ENCODE assay signal across 33 cellular contexts in the genomic region with DNA sequence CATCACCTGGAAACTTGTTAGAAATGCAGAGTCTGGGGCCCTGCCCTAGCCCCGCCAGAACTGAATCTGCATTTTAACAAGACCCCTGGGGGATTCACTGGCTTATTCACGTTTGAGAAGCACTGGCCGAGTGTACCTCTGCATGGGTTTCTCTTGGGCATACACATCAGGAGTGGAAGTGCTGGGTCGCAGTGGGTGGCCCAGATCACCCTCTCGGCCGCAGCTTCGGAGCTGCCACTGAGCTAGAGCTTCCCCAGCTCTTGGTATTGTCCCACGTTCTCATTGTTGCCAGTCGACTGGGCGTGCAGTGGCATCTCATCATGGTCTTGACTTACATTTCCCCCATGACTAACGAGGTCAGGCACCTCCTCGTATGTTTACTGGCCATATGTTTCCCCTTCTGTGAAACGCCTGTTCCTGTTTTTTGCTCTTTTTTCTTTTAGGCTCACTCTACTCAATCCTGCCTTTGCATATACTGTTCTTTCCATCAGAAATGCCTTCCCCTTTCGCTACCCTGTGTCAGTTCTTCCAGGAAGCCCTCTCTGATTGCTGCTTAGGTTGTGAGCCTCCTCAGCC. TPM values are rescaled to one million over a fixed set of nuclear protein-coding genes. Genes with fewer than 3 reads are reported as not detected.
DNase-seq lines count a peak whose midpoint lies in the region; ATAC-seq and TF ChIP-seq lines count a peak whose summit lies in the region.
"Had no signal": no experiment of that assay in that cellular context is flagged by ENCODE, and none has a peak within 500 bp of the region (broad histone marks: within the 10 kb centered on the region; RNA-seq: fewer than 3 reads in every experiment).

No MANE protein-coding gene starts in this region.

- H3K4me1 Mint-ChIP-seq in natural killer cell treated with Interleukin-12 subunit alpha and Interleukin-12 subunit beta and Interleukin-15 and Interleukin-18, amount 100 ng/mL, for 72 hours (ENCODE audit: low read depth in 2 of 2), result peaks cover 0 to 3% of the 10 kb centered on the region in 2 donors
- H3K4me1 Mint-ChIP-seq in type B pancreatic cell (ENCODE audit: unreplicated experiment), result peaks cover 9% of the 10 kb centered on the region

- DNase-seq in SIG-M5 treated with dmso at 0.1 percent for 504 hours (lab: John Stamatoyannopoulos, UW; ENCODE audit: unreplicated experiment), result peak; percentile 37
- DNase-seq in SIG-M5 (lab: John Stamatoyannopoulos, UW), result no peak
- peak; percentile 22 for DNase-seq in NCI-H2171 (lab: John Stamatoyannopoulos, UW)
- peak; percentile 23 for DNase-seq in glomerular endothelial cell (ENCODE audit: extremely low read depth, low read depth, low spot score)
- DNase-seq in upper lobe of right lung, result peak; percentile 49
- no peak for DNase-seq in natural killer cell treated with Interleukin-12 subunit alpha and Interleukin-12 subunit beta and Interleukin-15 and Interleukin-18, amount 100 ng/mL, for 72 hours (ENCODE audit: low spot score)
- no peak for DNase-seq in UCSD-AML1 (lab: John Stamatoyannopoulos, UW; ENCODE audit: unreplicated experiment)
- DNase-seq in type B pancreatic cell (ENCODE audit: extremely low spot score, unreplicated experiment), result no peak
- DNase-seq: activated CD4-positive, alpha-beta T cell treated with anti-CD3 and anti-CD28 coated beads, Interleukin-2, amount 10 ng/mL, durations not matched to agents 7 days and 5 days; activated effector memory CD4-positive, alpha-beta T cell treated with Interleukin-2 at 50 U/mL for 16 hours; activated T-cell treated with anti-CD3 and anti-CD28 coated beads, Interleukin-2, amount 50 U/mL, for 1 hour; amygdala; brain microvascular endothelial cell; Caco-2; cerebellar nuclear complex; DND-41; dorsolateral prefrontal cortex; foreskin melanocyte; GM23248; IMR-90; lower lobe of right lung; NCI-H1417 treated with DMSO at 0.1 percent for 48 hours; NCI-H446; nephron progenitor cell; ovary; small intestine; stimulated activated naive CD4-positive, alpha-beta T cell; SW 1271 had no signal

- peaks cover 33 to 46% of the 10 kb centered on the region in 2 donors for H3K27me3 Mint-ChIP-seq in natural killer cell treated with Interleukin-12 subunit alpha and Interleukin-12 subunit beta and Interleukin-15 and Interleukin-18, amount 100 ng/mL, for 72 hours
- peaks cover 86% of the 10 kb centered on the region for H3K27me3 Mint-ChIP-seq in type B pancreatic cell

- TF ChIP-seq CTCF in upper lobe of right lung (IDR thresholded peaks at IDR 0.05) (no peak), type B pancreatic cell (conservative IDR thresholded peaks at IDR 0.05) (no peak)

- H3K9me3 ChIP-seq in upper lobe of right lung, result no peaks in the 10 kb centered on the region
- H3K9me3 ChIP-seq: Caco-2, lower lobe of right lung, ovary, suprapubic skin had no signal

- ATAC-seq in upper lobe of right lung, result no peak
- ATAC-seq in natural killer cell treated with Interleukin-12 subunit alpha and Interleukin-12 subunit beta and Interleukin-15 and Interleukin-18, amount 100 ng/mL, for 72 hours, result no peak
- ATAC-seq: activated naive CD4-positive, alpha-beta T cell treated with anti-CD3 and anti-CD28 coated beads, Interleukin-2, amount 50 U/mL, for 72 hours; lower lobe of right lung; WTC11 had no signal

- H3K9me3 Mint-ChIP-seq in natural killer cell treated with Interleukin-12 subunit alpha and Interleukin-12 subunit beta and Interleukin-15 and Interleukin-18, amount 100 ng/mL, for 72 hours, result no peaks in the 10 kb centered on the region
- no peaks in the 10 kb centered on the region for H3K9me3 Mint-ChIP-seq in type B pancreatic cell
- H3K9me3 Mint-ChIP-seq: activated CD4-positive, alpha-beta T cell treated with anti-CD3 and anti-CD28 coated beads, Interleukin-2, amount 10 ng/mL, durations not matched to agents 7 days and 5 days; activated naive CD4-positive, alpha-beta T cell treated with anti-CD3 and anti-CD28 coated beads, Interleukin-2, amount 50 U/mL, for 72 hours; nephron progenitor cell; WTC11 had no signal

- no peak overlapping the region for H3K27ac Mint-ChIP-seq in natural killer cell treated with Interleukin-12 subunit alpha and Interleukin-12 subunit beta and Interleukin-15 and Interleukin-18, amount 100 ng/mL, for 72 hours
- no peak overlapping the region for H3K27ac Mint-ChIP-seq in type B pancreatic cell
- H3K27ac Mint-ChIP-seq: activated CD4-positive, alpha-beta T cell treated with anti-CD3 and anti-CD28 coated beads, Interleukin-2, amount 10 ng/mL, durations not matched to agents 7 days and 5 days; CD14-positive monocyte; nephron progenitor cell; WTC11 had no signal

- H3K36me3 ChIP-seq in upper lobe of right lung, result no peaks in the 10 kb centered on the region
- H3K36me3 ChIP-seq: brain microvascular endothelial cell, lower lobe of right lung, ovary, suprapubic skin had no signal

- intact Hi-C loops in upper lobe of right lung (cut with DNase I), result no loop called here

- no peak overlapping the region for H3K4me3 Mint-ChIP-seq in natural killer cell treated with Interleukin-12 subunit alpha and Interleukin-12 subunit beta and Interleukin-15 and Interleukin-18, amount 100 ng/mL, for 72 hours
- no peak overlapping the region for H3K4me3 Mint-ChIP-seq in type B pancreatic cell
- H3K4me3 Mint-ChIP-seq: activated CD4-positive, alpha-beta T cell treated with anti-CD3 and anti-CD28 coated beads, Interleukin-2, amount 10 ng/mL, durations not matched to agents 7 days and 5 days; nephron progenitor cell; WTC11 had no signal

- peaks cover 81% of the 10 kb centered on the region for H3K27me3 ChIP-seq in upper lobe of right lung
- H3K27me3 ChIP-seq: ovary had no signal

- H3K27ac ChIP-seq in upper lobe of right lung, result no peak overlapping the region
- H3K27ac ChIP-seq: brain microvascular endothelial cell, dorsolateral prefrontal cortex, GM23248, hepatocyte, lower lobe of right lung, ovary, suprapubic skin had no signal

- H3K4me1 ChIP-seq in upper lobe of right lung, result peaks cover 6% of the 10 kb centered on the region

- H3K36me3 Mint-ChIP-seq in natural killer cell treated with Interleukin-12 subunit alpha and Interleukin-12 subunit beta and Interleukin-15 and Interleukin-18, amount 100 ng/mL, for 72 hours, result no peaks in the 10 kb centered on the region
- no peaks in the 10 kb centered on the region for H3K36me3 Mint-ChIP-seq in type B pancreatic cell
- H3K36me3 Mint-ChIP-seq: activated naive CD4-positive, alpha-beta T cell treated with anti-CD3 and anti-CD28 coated beads, Interleukin-2, amount 50 U/mL, for 72 hours; WTC11 had no signal

- no peak overlapping the region for H3K4me3 ChIP-seq in upper lobe of right lung
- H3K4me3 ChIP-seq: dorsolateral prefrontal cortex, GM23248, hepatocyte, lower lobe of right lung, ovary, suprapubic skin had no signal

RNA-seq across cellular contexts. Expression of a gene that starts 3.0 kb away (rescaled TPM):
- total RNA-seq in glomerular endothelial cell (59.3 and 125 TPM in 2 replicates), upper lobe of right lung (61.2 TPM), type B pancreatic cell (ENCODE audit: low replicate concordance) (78.0 and 79.8 TPM in 2 replicates)
- total RNA-seq in natural killer cell treated with Interleukin-12 subunit alpha and Interleukin-12 subunit beta and Interleukin-15 and Interleukin-18, amount 100 ng/mL, for 72 hours, result 10 to 100 TPM; 43.3 to 70.7 TPM

Comparison
In these comparisons a context has a peak if more than half of its experiments do, and no peak if none do; other contexts are left out.
1. DNase-seq: peak in SIG-M5 treated with dmso at 0.1 percent for 504 hours (single experiment), NCI-H2171 (single experiment), glomerular endothelial cell (single experiment) and upper lobe of right lung (single experiment); none in SIG-M5 (single experiment), natural killer cell treated with Interleukin-12 subunit alpha and Interleukin-12 subunit beta and Interleukin-15 and Interleukin-18, amount 100 ng/mL, for 72 hours (single experiment), UCSD-AML1 (single experiment) and type B pancreatic cell (single experiment).